ENCODE assay signal across 17 cellular contexts in the genomic region with DNA sequence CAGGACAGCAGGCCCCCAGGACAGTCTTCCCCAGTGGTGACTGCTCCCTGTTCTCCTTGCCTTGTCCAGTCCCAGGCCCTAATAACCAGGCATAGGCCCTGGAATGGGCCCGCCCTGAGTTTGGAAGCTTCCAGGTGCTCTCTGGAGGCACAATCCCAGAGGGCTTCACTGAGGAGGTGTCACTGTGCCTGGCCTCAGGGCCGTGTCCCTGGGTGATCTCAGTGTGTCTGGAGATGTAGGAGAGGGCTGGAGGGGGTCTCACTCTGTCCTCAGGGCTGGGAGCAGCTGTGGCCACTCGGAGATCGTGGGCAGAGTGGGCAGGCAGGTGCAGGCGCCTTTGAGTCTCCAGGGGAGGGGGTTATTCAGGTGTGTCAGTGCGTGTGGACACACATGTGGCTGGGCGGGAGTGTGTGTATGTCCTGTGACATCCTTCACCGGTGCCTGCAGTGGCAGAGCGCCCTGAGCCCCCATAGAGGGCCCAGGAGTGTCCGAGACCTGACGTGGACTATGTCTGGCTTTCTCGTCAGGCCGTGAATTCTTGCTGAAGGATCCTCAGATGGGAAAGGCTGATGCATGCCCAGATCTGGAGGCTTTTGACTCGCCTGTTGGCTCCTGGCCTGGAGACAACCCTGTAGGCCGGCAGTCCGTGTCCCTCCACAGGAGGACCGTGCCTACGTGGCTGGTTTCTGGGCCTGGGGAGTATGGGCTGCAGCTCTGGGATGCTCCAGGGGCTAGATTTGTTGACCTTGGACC. TPM values are rescaled to one million over a fixed set of nuclear protein-coding genes. Genes with fewer than 3 reads are reported as not detected.
DNase-seq lines count a peak whose midpoint lies in the region; ATAC-seq and TF ChIP-seq lines count a peak whose summit lies in the region.
"Had no signal": no experiment of that assay in that cellular context is flagged by ENCODE, and none has a peak within 500 bp of the region (broad histone marks: within the 10 kb centered on the region; RNA-seq: fewer than 3 reads in every experiment).

No MANE protein-coding gene starts in this region.

- no peak for ATAC-seq in natural killer cell treated with Interleukin-12 subunit alpha and Interleukin-12 subunit beta and Interleukin-15 and Interleukin-18, amount 100 ng/mL, for 72 hours
- ATAC-seq in natural killer cell, result no peak
- ATAC-seq: activated T-cell treated with anti-CD3 and anti-CD28 coated beads, Interleukin-2, amount 50 U/mL, for 72 hours had no signal

- intact Hi-C loops in natural killer cell (cut with micrococcal nuclease) (no loop called here), dorsolateral prefrontal cortex (cut with DNase I) (no loop called here)

- H3K27me3 ChIP-seq in dorsolateral prefrontal cortex, result no peaks in the 10 kb centered on the region

- H3K4me1 Mint-ChIP-seq in natural killer cell treated with Interleukin-12 subunit alpha and Interleukin-12 subunit beta and Interleukin-15 and Interleukin-18, amount 100 ng/mL, for 72 hours (ENCODE audit: low read depth in 2 of 2), result peaks cover 0 to 4% of the 10 kb centered on the region in 2 donors
- H3K4me1 Mint-ChIP-seq in natural killer cell (peaks cover 0 to 5% of the 10 kb centered on the region in 2 donors), osteocyte (ENCODE audit: unreplicated experiment) (no peaks in the 10 kb centered on the region)
- H3K4me1 Mint-ChIP-seq: mesothelial cell of epicardium had no signal

- peak; percentile 42 for DNase-seq in natural killer cell treated with Interleukin-12 subunit alpha and Interleukin-12 subunit beta and Interleukin-15 and Interleukin-18, amount 100 ng/mL, for 72 hours (ENCODE audit: low spot score)
- no peak for DNase-seq in natural killer cell
- DNase-seq in dorsolateral prefrontal cortex, result peak in 1 of 10 donors; percentile 24
- peak; percentile 81 for DNase-seq in osteocyte (ENCODE audit: extremely low spot score, unreplicated experiment)
- no peak for DNase-seq in NAMALWA (ENCODE audit: low spot score)
- DNase-seq in middle frontal gyrus (ENCODE audit: extremely low spot score, low spot score), result no peak
- no peak for DNase-seq in activated gamma-delta T cell treated with Interleukin-2 at 50 U/mL for 16 hours
- DNase-seq: activated CD4-positive, CD25-positive, alpha-beta regulatory T cell treated with anti-CD3 and anti-CD28 coated beads, Interleukin-2, amount 50 U/mL, for 72 hours; activated T-cell treated with anti-CD3 and anti-CD28 coated beads, Interleukin-2, amount 50 U/mL, for 72 hours; AML-193; amygdala; foreskin melanocyte; NCI-H1417 treated with DMSO at 0.1 percent for 48 hours; NCI-H226; occipital lobe had no signal

- TF ChIP-seq CTCF in natural killer cell (IDR thresholded peaks at IDR 0.05) (no peak), dorsolateral prefrontal cortex (IDR thresholded peaks at IDR 0.05 in 54 of 56, conservative IDR thresholded peaks at IDR 0.05 in 2 of 56; ENCODE audit: low read depth in 1 of 56, partially characterized antibody in 56 of 56) (no peak), osteocyte (IDR thresholded peaks at IDR 0.05) (no peak)

- no peak overlapping the region for H3K4me3 Mint-ChIP-seq in natural killer cell treated with Interleukin-12 subunit alpha and Interleukin-12 subunit beta and Interleukin-15 and Interleukin-18, amount 100 ng/mL, for 72 hours
- H3K4me3 Mint-ChIP-seq in natural killer cell, result no peak overlapping the region
- no peak overlapping the region for H3K4me3 Mint-ChIP-seq in osteocyte (ENCODE audit: unreplicated experiment)
- H3K4me3 Mint-ChIP-seq: activated T-cell treated with anti-CD3 and anti-CD28 coated beads, Interleukin-2, amount 50 U/mL, for 72 hours; mesothelial cell of epicardium; stimulated activated naive CD8-positive, alpha-beta T cell treated with anti-CD3 and anti-CD28 coated beads, Interleukin-15, Interleukin-2, amounts not matched to agents 100 ng/mL and 50 ng/mL, for 24 hours had no signal

- peak overlapping the region in 46 of 59 donors; percentile 5 to 97 (median 64) for H3K27ac ChIP-seq in dorsolateral prefrontal cortex

- H3K4me3 ChIP-seq in dorsolateral prefrontal cortex, result no peak overlapping the region

- peaks cover 0 to 4% of the 10 kb centered on the region in 2 donors for H3K27me3 Mint-ChIP-seq in natural killer cell treated with Interleukin-12 subunit alpha and Interleukin-12 subunit beta and Interleukin-15 and Interleukin-18, amount 100 ng/mL, for 72 hours
- H3K27me3 Mint-ChIP-seq in natural killer cell (ENCODE audit: low read depth in 2 of 2) (no peaks in the 10 kb centered on the region), osteocyte (ENCODE audit: unreplicated experiment) (no peaks in the 10 kb centered on the region)
- H3K27me3 Mint-ChIP-seq: stimulated activated naive CD8-positive, alpha-beta T cell treated with anti-CD3 and anti-CD28 coated beads, Interleukin-15, Interleukin-2, amounts not matched to agents 100 ng/mL and 50 ng/mL, for 24 hours had no signal

- H3K36me3 Mint-ChIP-seq in natural killer cell treated with Interleukin-12 subunit alpha and Interleukin-12 subunit beta and Interleukin-15 and Interleukin-18, amount 100 ng/mL, for 72 hours, result no peaks in the 10 kb centered on the region
- no peaks in the 10 kb centered on the region for H3K36me3 Mint-ChIP-seq in natural killer cell
- H3K36me3 Mint-ChIP-seq in osteocyte (ENCODE audit: unreplicated experiment), result no peaks in the 10 kb centered on the region
- H3K36me3 Mint-ChIP-seq: mesothelial cell of epicardium had no signal

- no peaks in the 10 kb centered on the region for H3K9me3 Mint-ChIP-seq in natural killer cell treated with Interleukin-12 subunit alpha and Interleukin-12 subunit beta and Interleukin-15 and Interleukin-18, amount 100 ng/mL, for 72 hours
- H3K9me3 Mint-ChIP-seq in natural killer cell (no peaks in the 10 kb centered on the region), osteocyte (ENCODE audit: unreplicated experiment) (no peaks in the 10 kb centered on the region)
- H3K9me3 Mint-ChIP-seq: activated T-cell treated with anti-CD3 and anti-CD28 coated beads, Interleukin-2, amount 50 U/mL, for 72 hours; mesothelial cell of epicardium; stimulated activated naive CD8-positive, alpha-beta T cell treated with anti-CD3 and anti-CD28 coated beads, Interleukin-15, Interleukin-2, amounts not matched to agents 100 ng/mL and 50 ng/mL, for 24 hours had no signal

- no peak overlapping the region for H3K27ac Mint-ChIP-seq in natural killer cell treated with Interleukin-12 subunit alpha and Interleukin-12 subunit beta and Interleukin-15 and Interleukin-18, amount 100 ng/mL, for 72 hours
- H3K27ac Mint-ChIP-seq in natural killer cell (no peak overlapping the region), osteocyte (ENCODE audit: unreplicated experiment) (no peak overlapping the region)
- H3K27ac Mint-ChIP-seq: activated T-cell treated with anti-CD3 and anti-CD28 coated beads, Interleukin-2, amount 50 U/mL, for 72 hours; mesothelial cell of epicardium had no signal

RNA-seq across cellular contexts. Expression of a gene that starts 5.5 kb away (rescaled TPM):
- total RNA-seq in natural killer cell treated with Interleukin-12 subunit alpha and Interleukin-12 subunit beta and Interleukin-15 and Interleukin-18, amount 100 ng/mL, for 72 hours, result not detected
- total RNA-seq in natural killer cell (not detected), dorsolateral prefrontal cortex (1 to 10 TPM in 95 of 120 experiments, under 1 TPM in 22, not detected in 3; 0.35 to 6.4 (median 1.8) TPM), osteocyte (not detected in 2 replicates)
- total RNA-seq: activated T-cell treated with anti-CD3 and anti-CD28 coated beads, Interleukin-2, amount 50 U/mL, for 72 hours; mesothelial cell of epicardium; occipital lobe had no signal

RNA-seq across cellular contexts. Expression of a gene that starts 28.7 kb away (rescaled TPM):
- total RNA-seq in natural killer cell treated with Interleukin-12 subunit alpha and Interleukin-12 subunit beta and Interleukin-15 and Interleukin-18, amount 100 ng/mL, for 72 hours, result not detected
- total RNA-seq in natural killer cell (not detected), dorsolateral prefrontal cortex (1 to 10 TPM; 1.3 to 8.3 (median 3.5) TPM), osteocyte (not detected in 2 replicates)
- total RNA-seq: mesothelial cell of epicardium had no signal

RNA-seq across cellular contexts. Expression of a gene that starts 33.0 kb away (rescaled TPM):
- under 1 TPM; 0.12 to 0.20 TPM for total RNA-seq in natural killer cell treated with Interleukin-12 subunit alpha and Interleukin-12 subunit beta and Interleukin-15 and Interleukin-18, amount 100 ng/mL, for 72 hours
- total RNA-seq in natural killer cell (1 to 10 TPM; 1.2 to 2.2 (median 1.4) TPM), dorsolateral prefrontal cortex (10 to 100 TPM in 118 of 120 experiments, 1 to 10 TPM in 2; 6.8 to 31.5 (median 21.2) TPM), osteocyte (1.6 and 2.1 TPM in 2 replicates)

RNA-seq across cellular contexts. Expression of a gene that starts 33.5 kb away (rescaled TPM):
- 10 to 100 TPM; 27.1 to 33.4 TPM for total RNA-seq in natural killer cell treated with Interleukin-12 subunit alpha and Interleukin-12 subunit beta and Interleukin-15 and Interleukin-18, amount 100 ng/mL, for 72 hours
- total RNA-seq in natural killer cell (10 to 100 TPM; 61.9 to 76.4 (median 68.2) TPM), dorsolateral prefrontal cortex (10 to 100 TPM in 47 of 120 experiments, 1 to 10 TPM in 73; 3.4 to 22.4 (median 9.0) TPM), osteocyte (8.0 and 10.0 TPM in 2 replicates)

RNA-seq across cellular contexts. Expression of a gene that starts 49.9 kb away (rescaled TPM):
- total RNA-seq in natural killer cell treated with Interleukin-12 subunit alpha and Interleukin-12 subunit beta and Interleukin-15 and Interleukin-18, amount 100 ng/mL, for 72 hours, result 10 to 100 TPM; 23.2 to 24.1 TPM
- total RNA-seq in natural killer cell (10 to 100 TPM; 25.0 to 28.7 (median 28.5) TPM), dorsolateral prefrontal cortex (100 to 1,000 TPM; 105 to 197 (median 137) TPM), osteocyte (67.3 and 73.1 TPM in 2 replicates)

Comparison
In these comparisons a context has a peak if more than half of its experiments do, and no peak if none do; other contexts are left out.
1. DNase-seq: peak in natural killer cell treated with Interleukin-12 subunit alpha and Interleukin-12 subunit beta and Interleukin-15 and Interleukin-18, amount 100 ng/mL, for 72 hours (single experiment) and osteocyte (single experiment); none in natural killer cell (single experiment), NAMALWA (single experiment), middle frontal gyrus (single experiment) and activated gamma-delta T cell treated with Interleukin-2 at 50 U/mL for 16 hours (single experiment).